Comparison of ENCODE assay signal across 7 cellular contexts in genomic region chr18:12882416-12882815, GRCh38. TPM values are rescaled to one million over a fixed set of nuclear protein-coding genes. Genes with fewer than 3 reads are reported as not detected.
A peak's percentile ranks its signal among the peaks of the same experiment; 100 is the strongest.
DNase-seq lines count a peak whose midpoint lies in the region; ATAC-seq and TF ChIP-seq lines count a peak whose summit lies in the region.

No MANE protein-coding gene starts in this region.

- peak overlapping the region; percentile 74 for H3K4me3 ChIP-seq in GM23338
- H3K4me3 ChIP-seq in SK-N-MC, result peak overlapping the region; percentile 98
- peak overlapping the region; percentile 69 to 92 (median 78) for H3K4me3 ChIP-seq in fibroblast of lung (replicated peaks in 1 of 4; ENCODE audit: control extremely low read depth in 1 of 4, insufficient read depth in 1 of 4, low read depth in 3 of 4, low read length in 4 of 4)
- peak overlapping the region; percentile 82 for H3K4me3 ChIP-seq in skeletal muscle cell (ENCODE audit: low read depth, low read length)

- TF ChIP-seq CTCF in GM23338 (conservative IDR thresholded peaks at IDR 0.05; ENCODE audit: low read depth in 2 of 2), result no peak
- no peak for TF ChIP-seq CTCF in fibroblast of lung (conservative IDR thresholded peaks at IDR 0.05 in 1 of 2, IDR thresholded peaks at IDR 0.05 in 1 of 2; ENCODE audit: low read depth in 1 of 2, low read length in 2 of 2)

- H2AFZ ChIP-seq in GM23338, result no peak overlapping the region
- no peak overlapping the region for H2AFZ ChIP-seq in fibroblast of lung (ENCODE audit: low read length)

- no peaks in the 10 kb centered on the region for H3K9me2 ChIP-seq in GM23338 (ENCODE audit: insufficient read depth)

- H3K4me3 Mint-ChIP-seq in GM23338, result peak overlapping the region; percentile 82

- ATAC-seq in GM23338 (no peak), HG02798 (IDR thresholded peaks at IDR 0.05; ENCODE audit: poor library complexity, unreplicated experiment) (no peak)

- no peak overlapping the region for H3K27ac ChIP-seq in GM23338 (ENCODE audit: low read depth)
- no peak overlapping the region for H3K27ac ChIP-seq in SK-N-MC
- no peak overlapping the region for H3K27ac ChIP-seq in fibroblast of lung (ENCODE audit: insufficient read depth, low read length)

- H3K27me3 ChIP-seq in GM23338 (ENCODE audit: insufficient read depth) (no peaks in the 10 kb centered on the region), fibroblast of lung (ENCODE audit: control insufficient read depth, insufficient read depth, low read length) (no peaks in the 10 kb centered on the region)

- peaks cover 18% of the 10 kb centered on the region for H3K27me3 Mint-ChIP-seq in GM23338 (ENCODE audit: insufficient read depth, low read depth, poor library complexity)

- peak overlapping the region; percentile 90 for H3K4me2 ChIP-seq in GM23338
- H3K4me2 ChIP-seq in fibroblast of lung (ENCODE audit: extremely low read depth, insufficient read depth, low read length), result peak overlapping the region; percentile 94

- 0 out of 2 replicates have a peak, but pooled peaks cover 3% of the 10 kb centered on the region for H3F3A ChIP-seq in GM23338 (replicated peaks; ENCODE audit: low read depth)

- peaks cover 15% of the 10 kb centered on the region; the same call in 2 of the 3 replicates for H3K36me3 Mint-ChIP-seq in GM23338 (ENCODE audit: low read depth)

- H3K9me3 ChIP-seq in SK-N-MC (ENCODE audit: low read depth, low read length), result no peaks in the 10 kb centered on the region
- H3K9me3 ChIP-seq in fibroblast of lung (ENCODE audit: control insufficient read depth, insufficient read depth, low read depth, low read length), result no peaks in the 10 kb centered on the region

- H3K4me1 ChIP-seq in GM23338 (ENCODE audit: insufficient read depth) (peaks cover 49% of the 10 kb centered on the region), fibroblast of lung (ENCODE audit: control insufficient read depth, extremely low read depth, insufficient read depth, low read length) (no peaks in the 10 kb centered on the region)

- H4K20me1 ChIP-seq in GM23338 (replicated peaks; ENCODE audit: insufficient read depth) (peaks cover 8% of the 10 kb centered on the region), fibroblast of lung (ENCODE audit: control insufficient read depth, extremely low read depth, insufficient read depth, low read length) (no peaks in the 10 kb centered on the region)

- H3K9ac ChIP-seq in SK-N-MC (ENCODE audit: insufficient read length), result peak overlapping the region; percentile 99
- H3K9ac ChIP-seq in fibroblast of lung (ENCODE audit: insufficient read depth, low read length), result no peak overlapping the region

- no peak for DNase-seq in GM23338 (ENCODE audit: low spot score)
- no peak for DNase-seq in SK-N-MC (ENCODE audit: low read depth, low spot score)
- DNase-seq in fibroblast of lung (ENCODE audit: low read depth in 2 of 2), result peak in 1 of 2 donors; percentile 30
- DNase-seq in skeletal muscle cell (ENCODE audit: low read depth), result no peak
- DNase-seq in NCI-H510A treated with DMSO at 0.1 percent for 48 hours (lab: John Stamatoyannopoulos, UW), result no peak
- DNase-seq in stimulated activated CD4-positive, alpha-beta T cell treated with anti-CD3 and anti-CD28 coated beads, Interleukin-2, amount 100 ng/mL, for 48 hours, result no peak

- peaks cover 61% of the 10 kb centered on the region for H3K4me1 Mint-ChIP-seq in GM23338

- H3K27ac Mint-ChIP-seq in GM23338, result peak overlapping the region; percentile 6; the same call in 1 of the 2 replicates

- peaks cover 6% of the 10 kb centered on the region; the same call in 1 of the 3 replicates for H3K9me3 Mint-ChIP-seq in GM23338

- H3K79me2 ChIP-seq in GM23338 (replicated peaks; ENCODE audit: insufficient read depth) (peaks cover 58% of the 10 kb centered on the region), fibroblast of lung (ENCODE audit: control insufficient read depth, insufficient read depth, low read length) (peaks cover 40% of the 10 kb centered on the region)

- H3K36me3 ChIP-seq in GM23338 (ENCODE audit: insufficient read depth) (no peaks in the 10 kb centered on the region), SK-N-MC (ENCODE audit: insufficient read depth, low read length) (no peaks in the 10 kb centered on the region), fibroblast of lung (ENCODE audit: control insufficient read depth, insufficient read depth, low read length) (no peaks in the 10 kb centered on the region)

TF ChIP-seq in GM23338, 12 proteins besides CTCF, POLR2A, EP300 and RAD21 (continues in another document):
- no peak for TF ChIP-seq POLR2AphosphoS5 (IDR thresholded peaks at IDR 0.05; ENCODE audit: low read depth)
- no peak for TF ChIP-seq CREB1 (CRISPR knock-in tag; IDR thresholded peaks at IDR 0.05; ENCODE audit: low read depth)
- no peak for TF ChIP-seq ZNF331 (CRISPR knock-in tag; IDR thresholded peaks at IDR 0.05; ENCODE audit: low read depth)
- no peak for TF ChIP-seq NANOG (IDR thresholded peaks at IDR 0.05; ENCODE audit: borderline replicate concordance)
- TF ChIP-seq REST (IDR thresholded peaks at IDR 0.05; ENCODE audit: unreplicated experiment), result no peak
- TF ChIP-seq JUNB (IDR thresholded peaks at IDR 0.05; ENCODE audit: unreplicated experiment), result no peak
- no peak for TF ChIP-seq EZH2 (IDR thresholded peaks at IDR 0.05; ENCODE audit: low read depth, unreplicated experiment)
- no peak for TF ChIP-seq ZNF114 (CRISPR knock-in tag; IDR thresholded peaks at IDR 0.05)

RNA-seq across cellular contexts. Expression of gene PTPN2, which starts 1.6 kb away (rescaled TPM):
- 49.9 and 57.5 TPM in 2 replicates for total RNA-seq in GM23338 (2014; rRNA removed; shearing (Covaris generic))
- polyA plus RNA-seq in GM23338 (2016; fragmentation: Nextera tagmentation; extraction: Ambion mirVana) (52.4 and 65.5 TPM in 2 replicates), fibroblast of lung (18.7 and 23.7 TPM in 2 replicates)
- 23.6 and 24.1 TPM in 2 replicates for total RNA-seq in fibroblast of lung
- 15.6 and 18.9 TPM in 2 replicates for polyA plus RNA-seq in fibroblast of lung (2012)
- 3.3 and 7.7 TPM in 2 replicates for polyA minus RNA-seq in fibroblast of lung (ENCODE audit: low replicate concordance)
